In the genomic region with DNA sequence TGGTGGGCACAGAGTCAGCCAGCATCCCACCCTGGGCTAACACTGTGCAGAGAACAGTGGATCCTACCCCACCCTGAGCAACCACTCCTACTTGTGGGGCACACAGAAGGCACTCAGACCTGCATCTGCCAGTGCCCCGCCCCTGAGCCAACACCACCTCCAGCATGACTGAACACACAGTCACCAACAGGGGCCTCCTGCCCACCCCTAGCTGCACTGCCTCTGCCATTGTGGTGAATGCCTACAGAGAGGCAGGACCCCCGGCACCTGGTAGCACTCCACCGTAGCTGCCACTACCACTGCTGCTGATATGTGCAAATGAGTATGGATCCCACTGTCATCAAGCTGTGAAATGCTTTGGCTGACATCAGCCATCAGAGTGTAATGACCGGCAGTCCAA, we compare ENCODE assay signal across 37 cellular contexts.
"Had no signal": no experiment of that assay in that cellular context is flagged by ENCODE, and none has a peak within 500 bp of the region (broad histone marks: within the 10 kb centered on the region; RNA-seq: fewer than 3 reads in every experiment).

No MANE protein-coding gene starts in this region.

- H3K4me3 Mint-ChIP-seq: activated B cell treated with CpG ODN at 0.5 μM for 24 hours; activated CD4-positive, alpha-beta memory T cell treated with anti-CD3 and anti-CD28 coated beads for 36 hours; activated CD8-positive, alpha-beta T cell treated with anti-CD3 and anti-CD28 coated beads for 36 hours; activated naive CD4-positive, alpha-beta T cell treated with anti-CD3 and anti-CD28 coated beads for 36 hours; activated naive CD8-positive, alpha-beta T cell treated with anti-CD3 and anti-CD28 coated beads for 36 hours; activated T-cell treated with anti-CD3 and anti-CD28 coated beads, Interleukin-2, amount 50 U/mL, for 4 hours; activated T-cell treated with anti-CD3 and anti-CD28 coated beads, Interleukin-2, amount 50 U/mL, for 72 hours; activated T-helper 1 cell treated with anti-CD3 and anti-CD28 coated beads, Interleukin-12 subunit alpha, Interleukin-12 subunit beta, Interleukin-2, Interleukin-4 antibody, amounts not matched to agents 30 ng/mL and 10 ng/mL and 1 ng/mL, durations not matched to agents 14 hours and 24 hours and 36 hours; activated T-helper 17 cell treated with anti-CD3 and anti-CD28 coated beads, Interleukin-2, amount 50 U/mL, for 72 hours; central memory CD8-positive, alpha-beta T cell; T-helper 1 cell treated with Interleukin-12 subunit alpha and Interleukin-12 subunit beta and Interleukin-4 antibody, amounts not matched to agents 30 μg/mL and 1 μg/mL, for 36 hours; T-helper 2 cell treated with Interferon-gamma antibody and Interleukin-4, amounts not matched to agents 5 μg/mL and 100 μg/mL, for 36 hours had no signal

- ATAC-seq: activated CD8-positive, alpha-beta T cell treated with anti-CD3 and anti-CD28 coated beads for 36 hours; activated naive CD4-positive, alpha-beta T cell treated with anti-CD3 and anti-CD28 coated beads, Interleukin-2, amount 50 U/mL, for 72 hours; activated T-cell treated with anti-CD3 and anti-CD28 coated beads, Interleukin-2, amount 50 U/mL, for 4 hours; activated T-cell treated with anti-CD3 and anti-CD28 coated beads, Interleukin-2, amount 50 U/mL, for 72 hours; activated T-helper 17 cell treated with anti-CD3 and anti-CD28 coated beads, Interleukin-2, amount 50 U/mL, for 72 hours; body of pancreas had no signal

- DNase-seq: activated B cell treated with CpG ODN at 0.5 μM for 24 hours; activated CD4-positive, alpha-beta memory T cell treated with anti-CD3 and anti-CD28 coated beads for 36 hours; activated CD4-positive, alpha-beta T cell treated with anti-CD3 and anti-CD28 coated beads for 4 hours; activated CD4-positive, alpha-beta T cell treated with anti-CD3 and anti-CD28 coated beads, Interleukin-2, amount 50 U/mL, for 1 hour; activated CD4-positive, alpha-beta T cell treated with anti-CD3 and anti-CD28 coated beads, Interleukin-2, amount 50 U/mL, for 4 hours; activated CD4-positive, CD25-positive, alpha-beta regulatory T cell treated with anti-CD3 and anti-CD28 coated beads, Interleukin-2, amount 50 U/mL, for 72 hours; activated CD8-positive, alpha-beta memory T cell treated with anti-CD3 and anti-CD28 coated beads, Interleukin-2, amount 50 U/mL, for 4 hours; activated CD8-positive, alpha-beta T cell treated with anti-CD3 and anti-CD28 coated beads for 36 hours; activated effector memory CD4-positive, alpha-beta T cell treated with anti-CD3 and anti-CD28 coated beads, Interleukin-2, amount 50 U/mL, for 16 hours; activated gamma-delta T cell treated with Interleukin-2 at 50 U/mL for 16 hours; activated naive CD4-positive, alpha-beta T cell; activated naive CD4-positive, alpha-beta T cell treated with anti-CD3 and anti-CD28 coated beads for 36 hours; activated naive CD4-positive, alpha-beta T cell treated with anti-CD3 and anti-CD28 coated beads, Interleukin-2, amount 50 U/mL, for 16 hours; activated naive CD8-positive, alpha-beta T cell treated with anti-CD3 and anti-CD28 coated beads for 36 hours; activated T-cell treated with anti-CD3 and anti-CD28 coated beads for 4 hours; activated T-cell treated with anti-CD3 and anti-CD28 coated beads, Interleukin-2, amount 50 U/mL, for 1 hour; activated T-cell treated with anti-CD3 and anti-CD28 coated beads, Interleukin-2, amount 50 U/mL, for 4 hours; activated T-cell treated with anti-CD3 and anti-CD28 coated beads, Interleukin-2, amount 50 U/mL, for 72 hours; adrenal gland; amniotic stem cell; aorta; body of pancreas; brain microvascular endothelial cell; caudate nucleus; cerebellar nuclear complex; T-helper 1 cell; T-helper 2 cell; T-helper 9 cell had no signal

- H3K27ac ChIP-seq: adrenal gland, body of pancreas, brain microvascular endothelial cell, breast epithelium, cardiac muscle cell, VCaP had no signal

- H3K27me3 ChIP-seq: adrenal gland, body of pancreas, brain microvascular endothelial cell, breast epithelium, cardiac muscle cell had no signal

- H3K4me3 ChIP-seq: adrenal gland, body of pancreas, breast epithelium, cardiac muscle cell had no signal

- H3K9me3 ChIP-seq: adrenal gland, body of pancreas, breast epithelium had no signal

- H3K36me3 Mint-ChIP-seq: activated CD4-positive, alpha-beta memory T cell treated with anti-CD3 and anti-CD28 coated beads for 36 hours; activated naive CD4-positive, alpha-beta T cell treated with anti-CD3 and anti-CD28 coated beads, Interleukin-2, amount 50 U/mL, for 72 hours; activated naive CD8-positive, alpha-beta T cell treated with anti-CD3 and anti-CD28 coated beads for 36 hours had no signal

- H3K27ac Mint-ChIP-seq: activated B cell treated with CpG ODN at 0.5 μM for 24 hours; activated CD4-positive, alpha-beta memory T cell treated with anti-CD3 and anti-CD28 coated beads for 36 hours; activated CD8-positive, alpha-beta T cell treated with anti-CD3 and anti-CD28 coated beads for 36 hours; activated naive CD4-positive, alpha-beta T cell treated with anti-CD3 and anti-CD28 coated beads for 36 hours; activated naive CD4-positive, alpha-beta T cell treated with anti-CD3 and anti-CD28 coated beads, Interleukin-2, amount 50 U/mL, for 72 hours; activated naive CD8-positive, alpha-beta T cell treated with anti-CD3 and anti-CD28 coated beads for 36 hours; activated T-cell treated with anti-CD3 and anti-CD28 coated beads, Interleukin-2, amount 50 U/mL, for 72 hours; activated T-helper 1 cell treated with anti-CD3 and anti-CD28 coated beads, Interleukin-12 subunit alpha, Interleukin-12 subunit beta, Interleukin-2, Interleukin-4 antibody, amounts not matched to agents 30 ng/mL and 10 ng/mL and 1 ng/mL, durations not matched to agents 14 hours and 24 hours and 36 hours; activated T-helper 17 cell treated with anti-CD3 and anti-CD28 coated beads, Interleukin-2, amount 50 U/mL, for 72 hours; T-helper 1 cell treated with Interleukin-12 subunit alpha and Interleukin-12 subunit beta and Interleukin-4 antibody, amounts not matched to agents 30 μg/mL and 1 μg/mL, for 36 hours; T-helper 2 cell treated with Interferon-gamma antibody and Interleukin-4, amounts not matched to agents 5 μg/mL and 100 μg/mL, for 36 hours had no signal

- H3K36me3 ChIP-seq: adrenal gland, brain microvascular endothelial cell, breast epithelium, cardiac muscle cell had no signal

- H3K4me1 Mint-ChIP-seq: activated B cell treated with CpG ODN at 0.5 μM for 24 hours; activated naive CD8-positive, alpha-beta T cell treated with anti-CD3 and anti-CD28 coated beads for 36 hours; activated T-helper 17 cell treated with anti-CD3 and anti-CD28 coated beads, Interleukin-2, amount 50 U/mL, for 72 hours had no signal

- H3K4me1 ChIP-seq: adrenal gland, body of pancreas, breast epithelium had no signal

- H3K9me3 Mint-ChIP-seq: T-helper 1 cell treated with Interleukin-12 subunit alpha and Interleukin-12 subunit beta and Interleukin-4 antibody, amounts not matched to agents 30 μg/mL and 1 μg/mL, for 36 hours; T-helper 2 cell treated with Interferon-gamma antibody and Interleukin-4, amounts not matched to agents 5 μg/mL and 100 μg/mL, for 36 hours had no signal
